In genomic region chr18:702957-703659, GRCh38 we compare ENCODE assay signal across 1 cellular context.
TF ChIP-seq lines count a peak whose summit lies in the region.

No MANE protein-coding gene starts in this region.

TF ChIP-seq in HepG2, 621 proteins besides CTCF, POLR2A, EP300 and RAD21 (continued from another document and continues in another):
- TF ChIP-seq CREB1 (IDR thresholded peaks at IDR 0.05), result no peak
- peak; percentile 46; the same call in 1 of the 2 replicates for TF ChIP-seq CREB1 (CRISPR knock-in tag; IDR thresholded peaks at IDR 0.05)
- peak; percentile 45; the same call in 1 of the 2 replicates for TF ChIP-seq HNF4G (IDR thresholded peaks at IDR 0.05; ENCODE audit: borderline replicate concordance, low read depth, low read length)
- no peak for TF ChIP-seq HNF4G (CRISPR knock-in tag; IDR thresholded peaks at IDR 0.05; ENCODE audit: borderline replicate concordance, low read depth)
- peak; percentile 65 for TF ChIP-seq TBX2 (CRISPR knock-in tag; IDR thresholded peaks at IDR 0.05; ENCODE audit: borderline replicate concordance)
- TF ChIP-seq FOXK1 (CRISPR knock-in tag; IDR thresholded peaks at IDR 0.05; ENCODE audit: borderline replicate concordance, low read depth), result no peak
- TF ChIP-seq PLSCR1 (CRISPR knock-in tag; IDR thresholded peaks at IDR 0.05; ENCODE audit: borderline replicate concordance), result no peak
- peak; percentile 30; the same call in 1 of the 2 replicates for TF ChIP-seq ZNF281 (CRISPR knock-in tag; IDR thresholded peaks at IDR 0.05; ENCODE audit: borderline replicate concordance)
- TF ChIP-seq ASH2L (IDR thresholded peaks at IDR 0.05; ENCODE audit: insufficient read length, low read depth, low read length), result peak; percentile 65
- TF ChIP-seq CEBPG (CRISPR knock-in tag; IDR thresholded peaks at IDR 0.05), result 0 out of 2 replicates have a peak, but pooled peaks have one; percentile 13
- TF ChIP-seq TGIF2 (CRISPR knock-in tag; IDR thresholded peaks at IDR 0.05), result peak; percentile 61; the same call in 1 of the 2 replicates
- TF ChIP-seq PAXIP1 (CRISPR knock-in tag; conservative IDR thresholded peaks at IDR 0.05), result peak; percentile 39; the same call in 1 of the 2 replicates
- TF ChIP-seq ZFX (CRISPR knock-in tag; IDR thresholded peaks at IDR 0.05; ENCODE audit: low read depth), result peak; percentile 26; the same call in 1 of the 2 replicates
- TF ChIP-seq TFDP1 (CRISPR knock-in tag; IDR thresholded peaks at IDR 0.05; ENCODE audit: borderline replicate concordance), result 0 out of 2 replicates have a peak, but pooled peaks have one; percentile 18
- TF ChIP-seq ZSCAN31 (CRISPR knock-in tag; IDR thresholded peaks at IDR 0.05; ENCODE audit: low read depth), result peak; percentile 57; the same call in 1 of the 2 replicates
- peak; percentile 68; the same call in 1 of the 2 replicates for TF ChIP-seq ATF7 (IDR thresholded peaks at IDR 0.05)
- no peak for TF ChIP-seq ATF7 (CRISPR knock-in tag; IDR thresholded peaks at IDR 0.05)
- TF ChIP-seq RBFOX2 (IDR thresholded peaks at IDR 0.05; ENCODE audit: low read depth, low read length), result 0 out of 2 replicates have a peak, but pooled peaks have one; percentile 12
- 0 out of 2 replicates have a peak, but pooled peaks have one; percentile 19 for TF ChIP-seq PITX1 (CRISPR knock-in tag; IDR thresholded peaks at IDR 0.05)
- TF ChIP-seq FOXA1 (IDR thresholded peaks at IDR 0.05), result no peak
- TF ChIP-seq FOXA1 (CRISPR knock-in tag; IDR thresholded peaks at IDR 0.05), result 0 out of 2 replicates have a peak, but pooled peaks have one; percentile 10
- 0 out of 2 replicates have a peak, but pooled peaks have one; percentile 30 for TF ChIP-seq PRDM10 (CRISPR knock-in tag; IDR thresholded peaks at IDR 0.05; ENCODE audit: low read depth)
- TF ChIP-seq ZNF607 (CRISPR knock-in tag; IDR thresholded peaks at IDR 0.05; ENCODE audit: borderline replicate concordance), result 0 out of 2 replicates have a peak, but pooled peaks have one; percentile 43
- peak; percentile 14; the same call in 1 of the 2 replicates for TF ChIP-seq TFE3 (CRISPR knock-in tag; IDR thresholded peaks at IDR 0.05)
- no peak; the same call in 1 of the 2 replicates for TF ChIP-seq MYPOP (CRISPR knock-in tag; IDR thresholded peaks at IDR 0.05)
- TF ChIP-seq MNT (IDR thresholded peaks at IDR 0.05), result peak; percentile 34
- peak; percentile 19; the same call in 1 of the 2 replicates for TF ChIP-seq SAP130 (CRISPR knock-in tag; IDR thresholded peaks at IDR 0.05; ENCODE audit: low read depth)
- TF ChIP-seq ZNF160 (CRISPR knock-in tag; IDR thresholded peaks at IDR 0.05), result no peak
- 0 out of 2 replicates have a peak, but pooled peaks have one; percentile 45 for TF ChIP-seq ELF4 (CRISPR knock-in tag; IDR thresholded peaks at IDR 0.05; ENCODE audit: borderline replicate concordance)
- TF ChIP-seq MLX (CRISPR knock-in tag; IDR thresholded peaks at IDR 0.05), result peak; percentile 27; the same call in 1 of the 2 replicates
- TF ChIP-seq ZNF761 (CRISPR knock-in tag; conservative IDR thresholded peaks at IDR 0.05), result peak; percentile 44; the same call in 1 of the 2 replicates
- peak; percentile 25; the same call in 1 of the 2 replicates for TF ChIP-seq NFIC (IDR thresholded peaks at IDR 0.05; ENCODE audit: low read length)
- peak; percentile 52; the same call in 1 of the 2 replicates for TF ChIP-seq ARNTL (CRISPR knock-in tag; IDR thresholded peaks at IDR 0.05)
- TF ChIP-seq ZFY (CRISPR knock-in tag; IDR thresholded peaks at IDR 0.05), result peak; percentile 21; the same call in 1 of the 2 replicates
- TF ChIP-seq RBAK (CRISPR knock-in tag; IDR thresholded peaks at IDR 0.05), result no peak
